Comparison of ENCODE assay signal across 8 cellular contexts in the genomic region with DNA sequence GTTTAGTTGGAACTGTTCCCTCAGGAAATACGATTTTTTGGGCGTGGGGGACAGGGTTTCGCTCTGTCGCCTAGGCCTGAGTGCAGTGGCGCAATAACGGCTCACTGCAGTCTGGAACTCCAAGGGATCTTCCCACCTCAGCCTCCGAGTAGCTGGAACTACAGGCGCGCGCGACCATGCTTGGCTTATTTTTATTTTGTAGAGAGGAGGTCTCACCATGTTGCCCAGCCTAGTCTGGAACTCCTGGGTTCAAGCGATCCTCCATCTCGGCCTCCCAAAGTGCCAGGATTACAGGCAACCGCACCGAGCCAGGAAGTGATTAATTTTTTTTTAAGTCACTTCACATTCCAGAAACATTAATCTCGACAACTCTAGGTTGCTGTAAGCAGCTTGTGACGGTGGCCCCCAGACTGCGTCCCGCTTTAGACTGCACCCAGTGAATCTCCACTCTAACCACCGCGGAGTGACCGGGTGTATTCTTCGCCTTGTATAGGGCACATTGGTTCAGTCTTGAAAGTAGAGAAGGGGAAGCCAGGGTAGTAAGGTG. TPM values are rescaled to one million over a fixed set of nuclear protein-coding genes. Genes with fewer than 3 reads are reported as not detected.
A peak's percentile ranks its signal among the peaks of the same experiment; 100 is the strongest.
DNase-seq lines count a peak whose midpoint lies in the region; ATAC-seq and TF ChIP-seq lines count a peak whose summit lies in the region.

No MANE protein-coding gene starts in this region.

- H3K4me3 Mint-ChIP-seq in activated CD8-positive, alpha-beta memory T cell treated with anti-CD3 and anti-CD28 coated beads, Interleukin-2, amount 10 ng/mL, durations not matched to agents 7 days and 5 days, result peak overlapping the region; percentile 90
- peak overlapping the region; percentile 89 for H3K4me3 Mint-ChIP-seq in WTC11

- peak overlapping the region; percentile 91 for H3K27ac Mint-ChIP-seq in activated CD8-positive, alpha-beta memory T cell treated with anti-CD3 and anti-CD28 coated beads, Interleukin-2, amount 10 ng/mL, durations not matched to agents 7 days and 5 days
- H3K27ac Mint-ChIP-seq in WTC11, result peak overlapping the region; percentile 95

- peaks cover 23% of the 10 kb centered on the region for H3K4me1 Mint-ChIP-seq in activated CD8-positive, alpha-beta memory T cell treated with anti-CD3 and anti-CD28 coated beads, Interleukin-2, amount 10 ng/mL, durations not matched to agents 7 days and 5 days
- H3K4me1 Mint-ChIP-seq in WTC11, result peaks cover 24% of the 10 kb centered on the region

- no peaks in the 10 kb centered on the region for H3K27me3 Mint-ChIP-seq in activated CD8-positive, alpha-beta memory T cell treated with anti-CD3 and anti-CD28 coated beads, Interleukin-2, amount 10 ng/mL, durations not matched to agents 7 days and 5 days
- peaks cover 9% of the 10 kb centered on the region; the same call in 1 of the 2 replicates for H3K27me3 Mint-ChIP-seq in WTC11 (ENCODE audit: low read depth)

- no peak for TF ChIP-seq CTCF in WTC11 (IDR thresholded peaks at IDR 0.05)
- no peak for TF ChIP-seq CTCF in fibroblast of pulmonary artery (IDR thresholded peaks at IDR 0.05; ENCODE audit: low read length, missing control alignments)
- TF ChIP-seq CTCF in omental fat pad (IDR thresholded peaks at IDR 0.05), result no peak

- POLR2A ChIA-PET in WTC11 (lab: Charles Lee), result no interaction called here

- CTCF ChIA-PET in activated CD8-positive, alpha-beta memory T cell treated with anti-CD3 and anti-CD28 coated beads, Interleukin-2, amount 10 ng/mL, durations not matched to agents 7 days and 5 days (lab: Charles Lee), result interaction anchor here (0.9 to 3.2 kb wide), 11 partner anchors 9 to 357 kb away, joined by 3 to 11 read pairs (median 5); a partner anchor contains a TSS
- CTCF ChIA-PET in WTC11 (lab: Charles Lee), result interaction anchor here (0.5 to 2.9 kb wide), 15 partner anchors 10 to 343 kb away, joined by 3 to 22 read pairs (median 4); a partner anchor contains a TSS

- H3K36me3 Mint-ChIP-seq in activated CD8-positive, alpha-beta memory T cell treated with anti-CD3 and anti-CD28 coated beads, Interleukin-2, amount 10 ng/mL, durations not matched to agents 7 days and 5 days, result peaks cover 28% of the 10 kb centered on the region
- peaks cover 16% of the 10 kb centered on the region for H3K36me3 Mint-ChIP-seq in WTC11

- H3K9me3 Mint-ChIP-seq in activated CD8-positive, alpha-beta memory T cell treated with anti-CD3 and anti-CD28 coated beads, Interleukin-2, amount 10 ng/mL, durations not matched to agents 7 days and 5 days (ENCODE audit: low read depth), result peaks cover 12% of the 10 kb centered on the region
- H3K9me3 Mint-ChIP-seq in WTC11, result peaks cover 17% of the 10 kb centered on the region

- ATAC-seq in activated CD8-positive, alpha-beta memory T cell treated with anti-CD3 and anti-CD28 coated beads, Interleukin-2, amount 10 ng/mL, durations not matched to agents 7 days and 5 days, result no peak
- ATAC-seq in WTC11, result peak; percentile 2; the same call in 1 of the 2 replicates
- ATAC-seq in omental fat pad (ENCODE audit: low FRiP score), result peak; percentile 9
- no peak for ATAC-seq in GM18498 (IDR thresholded peaks at IDR 0.05; ENCODE audit: unreplicated experiment)

- peak overlapping the region; percentile 89 for H3K4me3 ChIP-seq in fibroblast of pulmonary artery (replicated peaks; ENCODE audit: low read depth, low read length)

- no peak for DNase-seq in activated CD8-positive, alpha-beta memory T cell treated with anti-CD3 and anti-CD28 coated beads, Interleukin-2, amount 10 ng/mL, durations not matched to agents 7 days and 5 days
- DNase-seq in activated CD8-positive, alpha-beta memory T cell treated with anti-CD3 and anti-CD28 coated beads for 24 hours, result no peak
- no peak for DNase-seq in WTC11 (ENCODE audit: low spot score)
- DNase-seq in fibroblast of pulmonary artery (ENCODE audit: low read depth), result peak; percentile 53
- DNase-seq in omental fat pad (ENCODE audit: low spot score), result no peak
- no peak for DNase-seq in middle frontal gyrus (ENCODE audit: extremely low spot score, low spot score)
- DNase-seq in kidney glomerular epithelial cell (lab: John Stamatoyannopoulos, UW), result no peak

TF ChIP-seq in WTC11, 78 proteins besides CTCF, POLR2A, EP300 and RAD21:
- TF ChIP-seq KAT7 (CRISPR knock-in tag; IDR thresholded peaks at IDR 0.05; ENCODE audit: borderline replicate concordance), result no peak
- TF ChIP-seq MXD4 (CRISPR knock-in tag; IDR thresholded peaks at IDR 0.05; ENCODE audit: borderline replicate concordance), result no peak
- TF ChIP-seq CREB1 (CRISPR knock-in tag; IDR thresholded peaks at IDR 0.05), result no peak
- no peak for TF ChIP-seq JUN (CRISPR knock-in tag; IDR thresholded peaks at IDR 0.05)
- TF ChIP-seq, protein P1, sequence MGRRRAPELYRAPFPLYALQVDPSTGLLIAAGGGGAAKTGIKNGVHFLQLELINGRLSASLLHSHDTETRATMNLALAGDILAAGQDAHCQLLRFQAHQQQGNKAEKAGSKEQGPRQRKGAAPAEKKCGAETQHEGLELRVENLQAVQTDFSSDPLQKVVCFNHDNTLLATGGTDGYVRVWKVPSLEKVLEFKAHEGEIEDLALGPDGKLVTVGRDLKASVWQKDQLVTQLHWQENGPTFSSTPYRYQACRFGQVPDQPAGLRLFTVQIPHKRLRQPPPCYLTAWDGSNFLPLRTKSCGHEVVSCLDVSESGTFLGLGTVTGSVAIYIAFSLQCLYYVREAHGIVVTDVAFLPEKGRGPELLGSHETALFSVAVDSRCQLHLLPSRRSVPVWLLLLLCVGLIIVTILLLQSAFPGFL (CRISPR knock-in tag; IDR thresholded peaks at IDR 0.05; ENCODE audit: borderline replicate concordance), result no peak
- TF ChIP-seq NR2C2 (CRISPR knock-in tag; IDR thresholded peaks at IDR 0.05), result peak; percentile 15; the same call in 1 of the 2 replicates

RNA-seq across cellular contexts. Expression of a gene that starts 0.8 kb away (rescaled TPM):
- total RNA-seq in activated CD8-positive, alpha-beta memory T cell treated with anti-CD3 and anti-CD28 coated beads, Interleukin-2, amount 10 ng/mL, durations not matched to agents 7 days and 5 days, result 10 to 100 TPM; 59.8 to 70.8 TPM
- total RNA-seq in WTC11 (2021) (60.3 to 65.7 TPM (median 61.3 TPM) in 3 replicates), omental fat pad (10 to 100 TPM; 28.5 to 58.0 (median 29.7) TPM)

Comparison
In these comparisons a context has a peak if more than half of its experiments do, and no peak if none do; other contexts are left out.
1. ATAC-seq: peak in WTC11 (single experiment) and omental fat pad (single experiment); none in activated CD8-positive, alpha-beta memory T cell treated with anti-CD3 and anti-CD28 coated beads, Interleukin-2, amount 10 ng/mL, durations not matched to agents 7 days and 5 days (single experiment) and GM18498 (single experiment).